In genomic region chr5:438481-438981, GRCh38 we compare ENCODE assay signal across 22 cellular contexts. TPM values are rescaled to one million over a fixed set of nuclear protein-coding genes. Genes with fewer than 3 reads are reported as not detected.
DNase-seq lines count a peak whose midpoint lies in the region; ATAC-seq and TF ChIP-seq lines count a peak whose summit lies in the region.
"Had no signal": no experiment of that assay in that cellular context is flagged by ENCODE, and none has a peak within 500 bp of the region (broad histone marks: within the 10 kb centered on the region; RNA-seq: fewer than 3 reads in every experiment).

No MANE protein-coding gene starts in this region.

- ATAC-seq in IMR-90 (ENCODE audit: low read depth) (no peak), GM21786 (IDR thresholded peaks at IDR 0.05; ENCODE audit: unreplicated experiment) (no peak)
- ATAC-seq: activated CD8-positive, alpha-beta T cell treated with anti-CD3 and anti-CD28 coated beads, Interleukin-2, amount 10 ng/mL, durations not matched to agents 7 days and 5 days; body of pancreas; esophagus mucosa; stimulated activated effector memory CD8-positive, alpha-beta T cell treated with anti-CD3 and anti-CD28 coated beads, Interleukin-12 subunit alpha, Interleukin-12 subunit beta, amount 100 ng/mL, for 72 hours had no signal

- 74% methylated on average over 10 of the region's 14 CpGs; no CpG with 5 or more reads in 1 of the 2 experiments for WGBS in IMR-90 (ENCODE audit: extremely low coverage in 2 of 2, insufficient read length in 1 of 2), 2 experiments
- 83% methylated on average over 14 of the region's 14 CpGs for WGBS in sigmoid colon, 2 donors

- H3K14ac ChIP-seq in IMR-90 (replicated peaks; ENCODE audit: low read depth, low read length) = no peak overlapping the region

- in situ Hi-C loops in IMR-90 (cut with MboI; ENCODE audit: low sequenced_read_pairs) = loop anchor here (5.0 kb wide), 1 partner anchor 126 kb away; no protein-coding TSS in a partner anchor

- H3K27me3 ChIP-seq in IMR-90 (ENCODE audit: control insufficient read depth, insufficient read depth, low read length) (no peaks in the 10 kb centered on the region), sigmoid colon (peaks cover 0 to 21% (median 10%) of the 10 kb centered on the region in 3 donors)
- H3K27me3 ChIP-seq: adrenal gland, body of pancreas had no signal

- no peak overlapping the region for H4K8ac ChIP-seq in IMR-90 (ENCODE audit: low read depth in 2 of 2, low read length in 2 of 2)

- no peak overlapping the region for H4K5ac ChIP-seq in IMR-90 (ENCODE audit: low read depth, low read length)

- no peak for TF ChIP-seq POLR2A in IMR-90 (IDR thresholded peaks at IDR 0.05; ENCODE audit: low read depth, low read length)
- TF ChIP-seq POLR2A in sigmoid colon (IDR thresholded peaks at IDR 0.05) = no peak

- peaks cover 13 to 50% of the 10 kb centered on the region in 2 experiments for H3K79me1 ChIP-seq in IMR-90 (ENCODE audit: low read depth in 1 of 2, low read length in 2 of 2)

- TF ChIP-seq RAD21 in IMR-90 (IDR thresholded peaks at IDR 0.05; ENCODE audit: low read length) = no peak

- H3K4me2 ChIP-seq in IMR-90 (ENCODE audit: low read depth, low read length) = no peak overlapping the region

- H2BK20ac ChIP-seq in IMR-90 (ENCODE audit: low read depth, low read length) = no peak overlapping the region

- no peak overlapping the region; the same call in 2 of the 3 replicates for H2BK15ac ChIP-seq in IMR-90 (ENCODE audit: low read depth, low read length)

- no peak overlapping the region for H3K9ac ChIP-seq in IMR-90 (ENCODE audit: low read depth, low read length)

- H3K27ac ChIP-seq in IMR-90 (ENCODE audit: insufficient read depth, low read length) = no peak overlapping the region
- no peak overlapping the region for H3K27ac ChIP-seq in sigmoid colon
- H3K27ac ChIP-seq: adrenal gland, body of pancreas, prostate gland had no signal

- no TSS peak for BruUV-seq in IMR-90 (replicated peaks; lab: Mats Ljungman, UMichigan)

- H3K4me3 ChIP-seq in IMR-90 (ENCODE audit: insufficient read depth, low read depth, low read length) (no peak overlapping the region), sigmoid colon (no peak overlapping the region)
- H3K4me3 ChIP-seq: adrenal gland, body of pancreas, prostate gland had no signal

- H3K4ac ChIP-seq in IMR-90 (ENCODE audit: low read depth, low read length) = peak overlapping the region; percentile 15; the same call in 1 of the 2 replicates

- no peak overlapping the region for H3K18ac ChIP-seq in IMR-90 (ENCODE audit: low read depth, low read length)

- intact Hi-C loops in IMR-90 (cut with micrococcal nuclease) = no loop called here
- intact Hi-C loops in sigmoid colon (cut with DNase I) = no loop called here

- no peak overlapping the region for H3K4me3 Mint-ChIP-seq in glutamatergic neuron (ENCODE audit: unreplicated experiment)
- H3K4me3 Mint-ChIP-seq: activated CD8-positive, alpha-beta T cell treated with anti-CD3 and anti-CD28 coated beads, Interleukin-2, amount 10 ng/mL, durations not matched to agents 7 days and 5 days; dendritic cell treated with granulocyte-macrophage colony-stimulating factor and Interleukin-4, amounts not matched to agents 40 ng/mL and 50 ng/mL, for 4 days; mesothelial cell of epicardium; stimulated activated effector memory CD8-positive, alpha-beta T cell treated with anti-CD3 and anti-CD28 coated beads, Interleukin-12 subunit alpha, Interleukin-12 subunit beta, amount 100 ng/mL, for 72 hours had no signal

- no peak overlapping the region for H3K23ac ChIP-seq in IMR-90 (ENCODE audit: low read depth, low read length)

- no peak overlapping the region for H2AK5ac ChIP-seq in IMR-90 (ENCODE audit: low read depth, low read length)

- H2AFZ ChIP-seq in IMR-90 (replicated peaks; ENCODE audit: low read length, poor library complexity) = no peak overlapping the region

- peak; percentile 58 for DNase-seq in activated effector memory CD4-positive, alpha-beta T cell treated with anti-CD3 and anti-CD28 coated beads, Interleukin-2, amount 50 U/mL, for 16 hours
- DNase-seq in activated effector memory CD4-positive, alpha-beta T cell treated with Interleukin-2 at 50 U/mL for 16 hours = no peak
- DNase-seq in IMR-90 = no peak
- peak; percentile 8 for DNase-seq in glutamatergic neuron
- peak; percentile 56 for DNase-seq in sigmoid colon
- no peak for DNase-seq in NCI-H2227 (lab: John Stamatoyannopoulos, UW; ENCODE audit: unreplicated experiment)
- DNase-seq in UCSD-AML1 (lab: John Stamatoyannopoulos, UW; ENCODE audit: unreplicated experiment) = no peak
- DNase-seq: activated CD8-positive, alpha-beta T cell treated with anti-CD3 and anti-CD28 coated beads, Interleukin-2, amount 10 ng/mL, durations not matched to agents 7 days and 5 days; activated T-cell treated with anti-CD3 and anti-CD28 coated beads for 4 hours; body of pancreas; NCI-H146; NCI-H510A treated with DMSO at 0.1 percent for 48 hours; RPMI8226; substantia nigra had no signal

- H3K36me3 Mint-ChIP-seq in glutamatergic neuron (ENCODE audit: unreplicated experiment) = no peaks in the 10 kb centered on the region
- H3K36me3 Mint-ChIP-seq: mesothelial cell of epicardium had no signal

- H3K27me3 Mint-ChIP-seq in glutamatergic neuron (ENCODE audit: unreplicated experiment) = peaks cover 8% of the 10 kb centered on the region
- H3K27me3 Mint-ChIP-seq: dendritic cell treated with granulocyte-macrophage colony-stimulating factor and Interleukin-4, amounts not matched to agents 40 ng/mL and 50 ng/mL, for 4 days had no signal

- peaks cover 2% of the 10 kb centered on the region for H3K9me3 Mint-ChIP-seq in glutamatergic neuron (ENCODE audit: unreplicated experiment)
- H3K9me3 Mint-ChIP-seq: activated T-helper 2 cell treated with anti-CD3 and anti-CD28 coated beads, Interferon-gamma antibody, Interleukin-2, Interleukin-4, amounts not matched to agents 10 μg/mL and 5 μg/mL and 100 μg/mL, durations not matched to agents 14 hours and 24 hours and 36 hours; dendritic cell treated with granulocyte-macrophage colony-stimulating factor and Interleukin-4, amounts not matched to agents 40 ng/mL and 50 ng/mL, for 4 days; mesothelial cell of epicardium; stimulated activated effector memory CD8-positive, alpha-beta T cell treated with anti-CD3 and anti-CD28 coated beads, Interleukin-12 subunit alpha, Interleukin-12 subunit beta, amount 100 ng/mL, for 72 hours had no signal

- H3K9me3 ChIP-seq in IMR-90 (ENCODE audit: control insufficient read depth, insufficient read depth, low read length) (no peaks in the 10 kb centered on the region), sigmoid colon (no peaks in the 10 kb centered on the region)
- H3K9me3 ChIP-seq: adrenal gland, body of pancreas, prostate gland had no signal

- no peak overlapping the region for H2BK120ac ChIP-seq in IMR-90 (ENCODE audit: low read depth, low read length)

- no peak overlapping the region for H2AK9ac ChIP-seq in IMR-90 (replicated peaks; ENCODE audit: low read depth, low read length, poor library complexity)

- no peak overlapping the region for H4K91ac ChIP-seq in IMR-90 (ENCODE audit: insufficient read depth, low read depth, low read length)

- TF ChIP-seq CTCF in IMR-90 (conservative IDR thresholded peaks at IDR 0.05; ENCODE audit: low read depth, low read length) (no peak), glutamatergic neuron (IDR thresholded peaks at IDR 0.05; ENCODE audit: partially characterized antibody, unreplicated experiment) (no peak), sigmoid colon (IDR thresholded peaks at IDR 0.05) (no peak)

- no peak overlapping the region for H3K56ac ChIP-seq in IMR-90 (ENCODE audit: extremely low read depth, insufficient read depth, low read length)

- POLR2A ChIA-PET in IMR-90 (lab: Charles Lee; ENCODE audit: unreplicated experiment) = no interaction called here

- CTCF ChIA-PET in IMR-90 (lab: Yijun Ruan, JAX) = no interaction called here

- H2BK5ac ChIP-seq in IMR-90 (ENCODE audit: low read depth, low read length, poor library complexity, severe bottlenecking) = no peak overlapping the region

- no peak for TF ChIP-seq EP300 in sigmoid colon (IDR thresholded peaks at IDR 0.05)

- peaks cover 5% of the 10 kb centered on the region for H3K4me1 ChIP-seq in IMR-90 (ENCODE audit: control insufficient read depth, insufficient read depth, low read length)
- H3K4me1 ChIP-seq in sigmoid colon = peaks cover 0 to 14% (median 10%) of the 10 kb centered on the region in 4 donors
- H3K4me1 ChIP-seq: prostate gland had no signal

- peaks cover 4% of the 10 kb centered on the region; the same call in 1 of the 2 replicates for H4K20me1 ChIP-seq in IMR-90 (ENCODE audit: insufficient read depth, low read length)

- no peak overlapping the region for H3K27ac Mint-ChIP-seq in glutamatergic neuron (ENCODE audit: unreplicated experiment)
- H3K27ac Mint-ChIP-seq: activated CD8-positive, alpha-beta T cell treated with anti-CD3 and anti-CD28 coated beads, Interleukin-2, amount 10 ng/mL, durations not matched to agents 7 days and 5 days; activated T-helper 2 cell treated with anti-CD3 and anti-CD28 coated beads, Interferon-gamma antibody, Interleukin-2, Interleukin-4, amounts not matched to agents 10 μg/mL and 5 μg/mL and 100 μg/mL, durations not matched to agents 14 hours and 24 hours and 36 hours; dendritic cell treated with granulocyte-macrophage colony-stimulating factor and Interleukin-4, amounts not matched to agents 40 ng/mL and 50 ng/mL, for 4 days; mesothelial cell of epicardium; stimulated activated effector memory CD8-positive, alpha-beta T cell treated with anti-CD3 and anti-CD28 coated beads, Interleukin-12 subunit alpha, Interleukin-12 subunit beta, amount 100 ng/mL, for 72 hours had no signal

- H3K9me1 ChIP-seq in IMR-90 (ENCODE audit: insufficient read depth, low read length) = peaks cover 4% of the 10 kb centered on the region; the same call in 1 of the 2 replicates

- H3K36me3 ChIP-seq in IMR-90 (ENCODE audit: control insufficient read depth, insufficient read depth, low read length) = peaks cover 19% of the 10 kb centered on the region; the same call in 1 of the 2 replicates
- no peaks in the 10 kb centered on the region for H3K36me3 ChIP-seq in sigmoid colon
- H3K36me3 ChIP-seq: adrenal gland, prostate gland had no signal

- dilution Hi-C loops in IMR-90 (cut with HindIII; ENCODE audit: low sequenced_read_pairs, unreplicated experiment) = no loop called here

- no peaks in the 10 kb centered on the region for H3K4me1 Mint-ChIP-seq in glutamatergic neuron (ENCODE audit: low read depth, unreplicated experiment)

TF ChIP-seq in IMR-90, 13 proteins besides CTCF, POLR2A, EP300 and RAD21 (continues in another document):
- no peak for TF ChIP-seq CHD1 (IDR thresholded peaks at IDR 0.05; ENCODE audit: low read depth, low read length)
- TF ChIP-seq MAFK (IDR thresholded peaks at IDR 0.05; ENCODE audit: low read depth, low read length) = no peak
- TF ChIP-seq MAZ (IDR thresholded peaks at IDR 0.05; ENCODE audit: borderline replicate concordance, low read depth, low read length) = no peak
- no peak for TF ChIP-seq FOS (IDR thresholded peaks at IDR 0.05; ENCODE audit: low read depth, low read length)

RNA-seq across cellular contexts. Expression of gene EXOC3, which starts 4.4 kb away (rescaled TPM):
- total RNA-seq in IMR-90 (2012; rRNA removed) (47.5 and 50.8 TPM in 2 replicates), glutamatergic neuron (ENCODE audit: unreplicated experiment) (55.4 TPM), sigmoid colon (10 to 100 TPM; 45.7 to 68.7 (median 48.5) TPM)
- polyA plus RNA-seq in IMR-90 (2012; rRNA removed) (34.0 and 35.1 TPM in 2 replicates), sigmoid colon (10 to 100 TPM; 18.6 to 60.9 (median 36.1) TPM)
- polyA plus RNA-seq in IMR-90 (2012; cell fraction: cytosol; rRNA removed) = 15.1 and 18.7 TPM in 2 replicates
- polyA plus RNA-seq in IMR-90 (2012; cell fraction: nucleus; rRNA removed; ENCODE audit: low replicate concordance) = 108 and 144 TPM in 2 replicates

Comparison
In these comparisons a context has a peak if more than half of its experiments do, and no peak if none do; other contexts are left out.
1. DNase-seq: peak in activated effector memory CD4-positive, alpha-beta T cell treated with anti-CD3 and anti-CD28 coated beads, Interleukin-2, amount 50 U/mL, for 16 hours (single experiment), glutamatergic neuron (single experiment) and sigmoid colon (single experiment); none in activated effector memory CD4-positive, alpha-beta T cell treated with Interleukin-2 at 50 U/mL for 16 hours (single experiment), IMR-90 (single experiment), NCI-H2227 (single experiment) and UCSD-AML1 (single experiment).